In the genomic region with DNA sequence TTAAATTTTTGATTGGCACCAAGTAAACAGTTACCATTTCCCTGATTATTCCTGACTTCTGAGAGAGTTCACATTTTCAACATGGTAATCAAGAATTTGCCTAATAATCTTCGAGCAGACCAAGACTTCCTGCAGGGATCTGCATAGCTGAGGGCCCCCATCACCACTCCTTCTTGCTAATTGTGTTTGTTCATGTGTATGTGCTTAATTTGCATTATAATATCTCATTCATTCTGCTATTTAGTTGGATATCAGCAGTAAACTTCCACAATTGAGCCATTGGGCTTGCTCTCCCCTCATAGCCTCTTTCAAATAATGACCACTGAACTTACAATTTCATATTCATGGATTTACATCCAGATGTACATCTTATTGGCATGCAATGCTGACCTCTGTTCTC, we compare ENCODE assay signal across 30 cellular contexts.
"Had no signal": no experiment of that assay in that cellular context is flagged by ENCODE, and none has a peak within 500 bp of the region (broad histone marks: within the 10 kb centered on the region; RNA-seq: fewer than 3 reads in every experiment).

No MANE protein-coding gene starts in this region.

- H3K4me1 ChIP-seq: colonic mucosa, gastrocnemius medialis, left lung, psoas muscle, sigmoid colon, stomach, thyroid gland, vagina had no signal

- H3K9me3 ChIP-seq: colonic mucosa, gastrocnemius medialis, left lung, ovary, psoas muscle, stomach, thyroid gland, vagina had no signal

- ATAC-seq: esophagus mucosa; gastrocnemius medialis; left cardiac atrium; left lung; naive thymus-derived CD8-positive, alpha-beta T cell; psoas muscle; right cardiac atrium; stimulated activated effector memory CD8-positive, alpha-beta T cell treated with anti-CD3 and anti-CD28 coated beads, Interleukin-12 subunit alpha, Interleukin-12 subunit beta, amount 100 ng/mL, for 72 hours had no signal

- DNase-seq: colonic mucosa; effector CD8-positive, alpha-beta T cell; endodermal cell; foreskin fibroblast; gastrocnemius medialis; head of caudate nucleus; left cardiac atrium; left lung; mesendoderm; midbrain; naive thymus-derived CD8-positive, alpha-beta T cell; nephron progenitor cell; nucleus accumbens; ovary; posterior cingulate gyrus; psoas muscle; right cardiac atrium; sigmoid colon; stimulated activated CD4-positive, alpha-beta T cell treated with anti-CD3 and anti-CD28 coated beads, Interleukin-2, amount 100 ng/mL, for 24 hours; stimulated activated CD4-positive, alpha-beta T cell treated with anti-CD3 and anti-CD28 coated beads, Interleukin-4, amount 100 ng/mL, for 24 hours; stimulated activated naive CD4-positive, alpha-beta T cell treated with Interleukin-2 at 50 U/mL for 16 hours; stomach; thyroid gland; trophoblast cell had no signal

- FAIRE-seq: islet of Langerhans had no signal

- H3K36me3 ChIP-seq: colonic mucosa, gastrocnemius medialis, left lung, ovary, sigmoid colon, stomach, thyroid gland, vagina had no signal

- H3K4me3 ChIP-seq: colonic mucosa, gastrocnemius medialis, left lung, ovary, psoas muscle, sigmoid colon, stomach, thyroid gland, vagina had no signal

- H3K4me1 Mint-ChIP-seq: naive thymus-derived CD8-positive, alpha-beta T cell; nephron progenitor cell; stimulated activated effector memory CD8-positive, alpha-beta T cell treated with anti-CD3 and anti-CD28 coated beads, Interleukin-12 subunit alpha, Interleukin-12 subunit beta, amount 100 ng/mL, for 72 hours had no signal

- H3K9me3 Mint-ChIP-seq: stimulated activated effector memory CD8-positive, alpha-beta T cell treated with anti-CD3 and anti-CD28 coated beads, Interleukin-12 subunit alpha, Interleukin-12 subunit beta, amount 100 ng/mL, for 72 hours had no signal

- H3K27ac ChIP-seq: colonic mucosa, epithelial cell of prostate, gastrocnemius medialis, left lung, ovary, psoas muscle, sigmoid colon, stomach, thyroid gland, vagina had no signal

- H3K27ac Mint-ChIP-seq: dendritic cell treated with granulocyte-macrophage colony-stimulating factor and Interleukin-4, amounts not matched to agents 40 ng/mL and 50 ng/mL, for 4 days; endodermal cell; naive thymus-derived CD8-positive, alpha-beta T cell; nephron progenitor cell; stimulated activated effector memory CD8-positive, alpha-beta T cell treated with anti-CD3 and anti-CD28 coated beads, Interleukin-12 subunit alpha, Interleukin-12 subunit beta, amount 100 ng/mL, for 72 hours had no signal

- H3K27me3 Mint-ChIP-seq: dendritic cell treated with granulocyte-macrophage colony-stimulating factor and Interleukin-4, amounts not matched to agents 40 ng/mL and 50 ng/mL, for 4 days had no signal

- H3K27me3 ChIP-seq: colonic mucosa, gastrocnemius medialis, left lung, ovary, sigmoid colon, stomach, thyroid gland, vagina had no signal

- H3K36me3 Mint-ChIP-seq: naive thymus-derived CD8-positive, alpha-beta T cell; stimulated activated effector memory CD8-positive, alpha-beta T cell treated with anti-CD3 and anti-CD28 coated beads, Interleukin-12 subunit alpha, Interleukin-12 subunit beta, amount 100 ng/mL, for 72 hours had no signal

- H3K4me3 Mint-ChIP-seq: dendritic cell treated with granulocyte-macrophage colony-stimulating factor and Interleukin-4, amounts not matched to agents 40 ng/mL and 50 ng/mL, for 4 days; endodermal cell; naive thymus-derived CD8-positive, alpha-beta T cell; nephron progenitor cell; stimulated activated effector memory CD8-positive, alpha-beta T cell treated with anti-CD3 and anti-CD28 coated beads, Interleukin-12 subunit alpha, Interleukin-12 subunit beta, amount 100 ng/mL, for 72 hours had no signal
